ENCODE assay signal across 22 cellular contexts in the genomic region with DNA sequence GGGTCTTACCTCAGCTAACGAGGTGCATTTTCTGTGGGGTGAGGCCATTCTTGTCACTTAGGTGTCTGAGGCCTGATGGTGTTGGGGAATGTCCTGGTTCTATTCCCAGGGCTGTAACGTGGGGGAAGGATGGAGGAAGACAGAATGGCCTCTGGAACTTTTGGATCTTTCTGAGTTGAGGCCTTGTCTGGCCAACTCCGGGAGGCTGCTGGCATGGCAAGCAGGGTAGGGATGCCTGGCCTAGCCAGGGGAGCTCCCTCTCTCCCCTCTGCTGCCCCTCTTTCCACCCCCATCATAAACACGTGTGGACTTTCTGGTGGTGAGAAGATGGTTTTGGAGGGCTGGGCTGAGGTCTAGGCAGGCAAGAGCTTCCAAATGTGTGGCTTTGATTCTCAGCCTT. TPM values are rescaled to one million over a fixed set of nuclear protein-coding genes. Genes with fewer than 3 reads are reported as not detected.
A peak's percentile ranks its signal among the peaks of the same experiment; 100 is the strongest.
DNase-seq lines count a peak whose midpoint lies in the region; ATAC-seq and TF ChIP-seq lines count a peak whose summit lies in the region.
"Had no signal": no experiment of that assay in that cellular context is flagged by ENCODE, and none has a peak within 500 bp of the region (broad histone marks: within the 10 kb centered on the region; RNA-seq: fewer than 3 reads in every experiment).

No MANE protein-coding gene starts in this region.

- H3K79me2 ChIP-seq in mammary epithelial cell (ENCODE audit: insufficient read depth, low read length): no peaks in the 10 kb centered on the region

- H2AFZ ChIP-seq in mammary epithelial cell (ENCODE audit: low read depth, low read length): no peak overlapping the region
- H2AFZ ChIP-seq in neuronal stem cell (ENCODE audit: low read length): no peak overlapping the region
- H2AFZ ChIP-seq: PC-9 had no signal

- no peaks in the 10 kb centered on the region for H4K20me1 ChIP-seq in mammary epithelial cell (ENCODE audit: insufficient read depth, low read length)

- H3K4me3 ChIP-seq in mammary epithelial cell (replicated peaks in 1 of 3; ENCODE audit: insufficient read depth in 1 of 3, low read depth in 2 of 3, low read length in 3 of 3) (no peak overlapping the region), gastroesophageal sphincter (no peak overlapping the region), neuronal stem cell (ENCODE audit: low read length in 2 of 2) (no peak overlapping the region), transverse colon (no peak overlapping the region)
- H3K4me3 ChIP-seq: BLaER1 treated with 17β-estradiol and CSF1 and Interleukin-3, amounts not matched to agents 10 nM and 100 nM; PC-9; SJSA1 had no signal

- 54% methylated on average over 4 of the region's 4 CpGs for WGBS in mammary epithelial cell (ENCODE audit: low coverage, missing lambda C conversion rate)
- 86% methylated on average over 2 of the region's 4 CpGs; no CpG with 5 or more reads in 1 of the 2 donors for WGBS in gastroesophageal sphincter (ENCODE audit: low coverage in 1 of 2), 2 donors
- WGBS in neuronal stem cell (ENCODE audit: extremely low coverage in 2 of 2, insufficient read length in 2 of 2, insufficient replicate concordance in 1 of 2), 2 donors: no CpG with 5 or more reads among the region's 4 CpGs
- WGBS in transverse colon (ENCODE audit: low coverage in 1 of 2), 2 donors: 84% methylated on average over 4 of the region's 4 CpGs; no CpG with 5 or more reads in 1 of the 2 donors

- H3K14ac ChIP-seq in neuronal stem cell (ENCODE audit: low read length): no peak overlapping the region

- no peak overlapping the region for H3K23ac ChIP-seq in neuronal stem cell (ENCODE audit: low read depth, low read length, poor library complexity)

- H3K36me3 Mint-ChIP-seq in MCF 10A (ENCODE audit: insufficient read depth, unreplicated experiment): peaks cover 100% of the 10 kb centered on the region
- H3K36me3 Mint-ChIP-seq: mesothelial cell of epicardium; stimulated activated memory B cell treated with anti-CD40 and anti-IgM and Interleukin-4, amounts not matched to agents 10 μg/mL and 1 μg/mL and 100 μg/mL, for 72 hours had no signal

- no peaks in the 10 kb centered on the region for H3K27me3 Mint-ChIP-seq in MCF 10A (ENCODE audit: insufficient read depth, unreplicated experiment)

- CTCF ChIA-PET in MCF 10A (lab: Yijun Ruan, JAX): no interaction called here
- CTCF ChIA-PET in mammary epithelial cell (lab: Charles Lee; ENCODE audit: low non-redundant PET): no interaction called here
- CTCF ChIA-PET in HEK293T (lab: Yijun Ruan, JAX): no interaction called here

- peak overlapping the region; percentile 36 for H3K27ac Mint-ChIP-seq in MCF 10A (ENCODE audit: low read depth, unreplicated experiment)
- H3K27ac Mint-ChIP-seq: mesothelial cell of epicardium; stimulated activated memory B cell treated with anti-CD40 and anti-IgM and Interleukin-4, amounts not matched to agents 10 μg/mL and 1 μg/mL and 100 μg/mL, for 72 hours had no signal

- no peak overlapping the region for H3K4me2 ChIP-seq in mammary epithelial cell (ENCODE audit: insufficient read depth, low read depth, low read length)
- no peak overlapping the region for H3K4me2 ChIP-seq in neuronal stem cell (ENCODE audit: insufficient read depth, low read length, poor library complexity, severe bottlenecking)
- H3K4me2 ChIP-seq: PC-9 had no signal

- dilution Hi-C loops in mammary epithelial cell (cut with HindIII; ENCODE audit: low sequenced_read_pairs): no loop called here

- TF ChIP-seq CTCF in MCF 10A (IDR thresholded peaks at IDR 0.05; ENCODE audit: unreplicated experiment) (no peak), mammary epithelial cell (conservative IDR thresholded peaks at IDR 0.05 in 1 of 2, IDR thresholded peaks at IDR 0.05 in 1 of 2; ENCODE audit: extremely low read depth in 1 of 2, insufficient read depth in 1 of 2, low read depth in 1 of 2, low read length in 2 of 2) (no peak), gastroesophageal sphincter (IDR thresholded peaks at IDR 0.05) (no peak), transverse colon (IDR thresholded peaks at IDR 0.05) (no peak)

- DNase-seq in MCF 10A (ENCODE audit: unreplicated experiment) (no peak), mammary epithelial cell (no peak), neuronal stem cell (ENCODE audit: low spot score) (no peak), transverse colon (no peak), NCI-H226 (no peak), HEK293T (ENCODE audit: extremely low spot score) (no peak), foreskin melanocyte (no peak)
- DNase-seq: activated CD4-positive, alpha-beta T cell treated with anti-CD3 and anti-CD28 coated beads, Interleukin-2, amount 50 U/mL, for 4 hours; GDM1; NCI-H146; NCI-H2171 treated with DMSO at 0.1 percent for 48 hours; PC-9; retina; T-helper 2 cell; WERI-Rb-1 had no signal

- no peak overlapping the region for H3K4me3 Mint-ChIP-seq in MCF 10A (ENCODE audit: unreplicated experiment)
- H3K4me3 Mint-ChIP-seq: mesothelial cell of epicardium; stimulated activated memory B cell treated with anti-CD40 and anti-IgM and Interleukin-4, amounts not matched to agents 10 μg/mL and 1 μg/mL and 100 μg/mL, for 72 hours had no signal

- H3K9me3 ChIP-seq in mammary epithelial cell (replicated peaks; ENCODE audit: insufficient read depth, low read length): no peaks in the 10 kb centered on the region
- H3K9me3 ChIP-seq in gastroesophageal sphincter: no peaks in the 10 kb centered on the region
- H3K9me3 ChIP-seq in neuronal stem cell (replicated peaks in 1 of 2; ENCODE audit: control insufficient read depth in 2 of 2, insufficient read depth in 1 of 2, low read depth in 1 of 2, low read length in 2 of 2): peaks cover 6 to 8% of the 10 kb centered on the region in 2 donors
- no peaks in the 10 kb centered on the region for H3K9me3 ChIP-seq in transverse colon
- H3K9me3 ChIP-seq: neutrophil, SJSA1 had no signal

- H3K27me3 ChIP-seq in mammary epithelial cell (ENCODE audit: insufficient read depth, low read length) (no peaks in the 10 kb centered on the region), gastroesophageal sphincter (no peaks in the 10 kb centered on the region), neuronal stem cell (ENCODE audit: control insufficient read depth in 3 of 3, insufficient read depth in 3 of 3, low read depth in 1 of 3, low read length in 3 of 3) (no peaks in the 10 kb centered on the region), transverse colon (no peaks in the 10 kb centered on the region)
- H3K27me3 ChIP-seq: neutrophil, SJSA1 had no signal

- intact Hi-C loops in MCF 10A (cut with micrococcal nuclease) (no loop called here), mammary epithelial cell (cut with micrococcal nuclease) (no loop called here), transverse colon (cut with DNase I; ENCODE audit: low total_unique reads) (no loop called here)

- no peak for ATAC-seq in gastroesophageal sphincter
- ATAC-seq: stimulated activated memory B cell treated with anti-CD40 and anti-IgM and Interleukin-4, amounts not matched to agents 10 μg/mL and 1 μg/mL and 100 μg/mL, for 72 hours had no signal

- no peak overlapping the region for H2BK5ac ChIP-seq in neuronal stem cell (ENCODE audit: low read length)

- POLR2A ChIA-PET in MCF 10A (lab: Yijun Ruan, JAX): interaction anchor here (1.2 to 1.3 kb wide), 3 partner anchors 8 to 9 kb away, joined by 3 to 6 read pairs (median 6); no protein-coding TSS in a partner anchor
- POLR2A ChIA-PET in HEK293T (lab: Yijun Ruan, JAX): no interaction called here

- peaks cover 6% of the 10 kb centered on the region for H3K79me1 ChIP-seq in neuronal stem cell (ENCODE audit: low read depth, low read length)

- no peak overlapping the region for H2AK5ac ChIP-seq in neuronal stem cell (ENCODE audit: low read depth, low read length)

- H3K36me3 ChIP-seq in mammary epithelial cell (ENCODE audit: insufficient read depth, low read length) (no peaks in the 10 kb centered on the region), gastroesophageal sphincter (peaks cover 0 to 98% of the 10 kb centered on the region in 2 donors), neuronal stem cell (replicated peaks in 1 of 2; ENCODE audit: control insufficient read depth in 2 of 2, insufficient read depth in 2 of 2, low read length in 2 of 2) (peaks cover 7 to 28% of the 10 kb centered on the region in 2 donors), transverse colon (no peaks in the 10 kb centered on the region)
- H3K36me3 ChIP-seq: BLaER1 treated with 17β-estradiol and CSF1 and Interleukin-3, amounts not matched to agents 10 nM and 100 nM; neutrophil; SJSA1; WERI-Rb-1 had no signal

- H2BK120ac ChIP-seq in neuronal stem cell (ENCODE audit: low read depth, low read length): no peak overlapping the region

- no peak overlapping the region for H3K18ac ChIP-seq in neuronal stem cell (ENCODE audit: low read length)

- H4K91ac ChIP-seq in neuronal stem cell (ENCODE audit: low read depth, low read length, poor library complexity): no peak overlapping the region

- H3K9me3 Mint-ChIP-seq in MCF 10A (ENCODE audit: unreplicated experiment): no peaks in the 10 kb centered on the region
- H3K9me3 Mint-ChIP-seq: mesothelial cell of epicardium; stimulated activated memory B cell treated with anti-CD40 and anti-IgM and Interleukin-4, amounts not matched to agents 10 μg/mL and 1 μg/mL and 100 μg/mL, for 72 hours had no signal

- no peak overlapping the region for H4K8ac ChIP-seq in neuronal stem cell (ENCODE audit: low read depth, low read length)

- BruUV-seq in MCF 10A (replicated peaks; lab: Mats Ljungman, UMichigan): no TSS peak
- BruUV-seq in mammary epithelial cell (replicated peaks; lab: Mats Ljungman, UMichigan): no TSS peak

- no peak overlapping the region for H3K4ac ChIP-seq in neuronal stem cell (ENCODE audit: low read length)

- H3K4me1 ChIP-seq in mammary epithelial cell (ENCODE audit: insufficient read depth, low read length): no peaks in the 10 kb centered on the region
- H3K4me1 ChIP-seq in gastroesophageal sphincter: peaks cover 28 to 98% (median 64%) of the 10 kb centered on the region in 3 donors
- peaks cover 36 to 52% of the 10 kb centered on the region in 2 donors for H3K4me1 ChIP-seq in neuronal stem cell (ENCODE audit: control insufficient read depth in 2 of 2, insufficient read depth in 1 of 2, low read depth in 1 of 2, low read length in 2 of 2)
- peaks cover 22 to 80% (median 45%) of the 10 kb centered on the region in 4 donors for H3K4me1 ChIP-seq in transverse colon
- H3K4me1 ChIP-seq: SJSA1 had no signal

- TF ChIP-seq POLR2A in gastroesophageal sphincter (IDR thresholded peaks at IDR 0.05) (no peak), transverse colon (IDR thresholded peaks at IDR 0.05) (no peak)

- in situ Hi-C loops in mammary epithelial cell (cut with MboI; ENCODE audit: low sequenced_read_pairs in 2 of 2): no loop called here
- in situ Hi-C loops in transverse colon (cut with MboI; ENCODE audit: low pct_ligation_motif_present in 1 of 4, low pct_unique_long_range_greater_than_20kb in 1 of 4, low sequenced_read_pairs in 3 of 4): no loop called here

- TF ChIP-seq EP300 in gastroesophageal sphincter (IDR thresholded peaks at IDR 0.05): no peak
- TF ChIP-seq EP300 in transverse colon (IDR thresholded peaks at IDR 0.05; ENCODE audit: low read depth): no peak

- no peak overlapping the region for H2BK12ac ChIP-seq in neuronal stem cell (ENCODE audit: low read length)

- no peak overlapping the region for H2BK15ac ChIP-seq in neuronal stem cell (ENCODE audit: low read length)

- no peak overlapping the region for H3K27ac ChIP-seq in mammary epithelial cell (ENCODE audit: insufficient read depth, low read depth, low read length)
- H3K27ac ChIP-seq in gastroesophageal sphincter: peak overlapping the region in 3 of 4 donors; percentile 46 to 56 (median 48)
- H3K27ac ChIP-seq in neuronal stem cell (replicated peaks; ENCODE audit: low read length): peak overlapping the region; percentile 29
- peak overlapping the region in 3 of 4 donors; percentile 7 to 42 (median 18) for H3K27ac ChIP-seq in transverse colon
- H3K27ac ChIP-seq: BLaER1 treated with 17β-estradiol and CSF1 and Interleukin-3, amounts not matched to agents 10 nM and 100 nM; neutrophil; PC-9; SJSA1; WERI-Rb-1 had no signal

- H3K4me1 Mint-ChIP-seq in MCF 10A (ENCODE audit: insufficient read depth, unreplicated experiment): peaks cover 81% of the 10 kb centered on the region
- H3K4me1 Mint-ChIP-seq: stimulated activated memory B cell treated with anti-CD40 and anti-IgM and Interleukin-4, amounts not matched to agents 10 μg/mL and 1 μg/mL and 100 μg/mL, for 72 hours had no signal

- H3K9ac ChIP-seq in mammary epithelial cell (ENCODE audit: insufficient read depth, low read length) (no peak overlapping the region), neuronal stem cell (ENCODE audit: low read depth, low read length, poor library complexity) (no peak overlapping the region)
- H3K9ac ChIP-seq: BLaER1 treated with 17β-estradiol and CSF1 and Interleukin-3, amounts not matched to agents 10 nM and 100 nM had no signal

RNA-seq across cellular contexts. Expression of gene ZBTB16, which starts 30.7 kb away (rescaled TPM):
- total RNA-seq in MCF 10A (2022) (70.4 and 75.3 TPM in 2 replicates), mammary epithelial cell (10 to 100 TPM in 1 of 2 donors, 1 to 10 TPM in 1; 1.6 to 20.2 TPM), gastroesophageal sphincter (100 to 1,000 TPM; 153 to 284 (median 232) TPM), transverse colon (100 to 1,000 TPM; 108 to 271 (median 155) TPM)
- 0.48 TPM for polyA plus RNA-seq in mammary epithelial cell
- polyA minus RNA-seq in mammary epithelial cell: 1.7 TPM
- polyA plus RNA-seq in neuronal stem cell (2013, experiment 1 of 2): 18.2 TPM
- polyA plus RNA-seq in neuronal stem cell (2013, experiment 2 of 2): 19.2 TPM
- total RNA-seq: H4, mesothelial cell of epicardium, SJSA1 had no signal
